In genomic region chr16:31181102-31181830, GRCh38 we compare ENCODE assay signal across 8 cellular contexts. TPM values are rescaled to one million over a fixed set of nuclear protein-coding genes. Genes with fewer than 3 reads are reported as not detected.
A peak's percentile ranks its signal among the peaks of the same experiment; 100 is the strongest.
DNase-seq lines count a peak whose midpoint lies in the region; TF ChIP-seq lines count a peak whose summit lies in the region.

No MANE protein-coding gene starts in this region.

- H3K9me3 ChIP-seq in OCI-LY7 (ENCODE audit: low read length) = no peaks in the 10 kb centered on the region

- no peak overlapping the region for H2AFZ ChIP-seq in OCI-LY7 (ENCODE audit: low read length)

- H3K4me2 ChIP-seq in OCI-LY7 (ENCODE audit: low read length) = peak overlapping the region; percentile 80

- TSS peak; percentile 64 for BruUV-seq in OCI-LY7 (replicated peaks; lab: Mats Ljungman, UMichigan)

- CTCF ChIA-PET in OCI-LY7 (lab: Charles Lee; ENCODE audit: unreplicated experiment) = no interaction called here

- H3K4me3 ChIP-seq in GM08714 (ENCODE audit: low read length) (peak overlapping the region; percentile 74), OCI-LY7 (ENCODE audit: low read depth, low read length, poor library complexity, severe bottlenecking) (peak overlapping the region; percentile 90), astrocyte of the spinal cord (ENCODE audit: low read depth, low read length) (peak overlapping the region; percentile 98), kidney epithelial cell (ENCODE audit: low read depth, low read length) (peak overlapping the region; percentile 63)

- intact Hi-C loops in OCI-LY7 (cut with micrococcal nuclease; ENCODE audit: unreplicated experiment) = no loop called here

- peak overlapping the region; percentile 81 for H3K27ac ChIP-seq in OCI-LY7 (ENCODE audit: low read depth, low read length, poor library complexity, severe bottlenecking)

- no peaks in the 10 kb centered on the region for H3K9me2 ChIP-seq in OCI-LY7 (ENCODE audit: insufficient read depth, low read length)

- H3K4me1 ChIP-seq in OCI-LY7 (ENCODE audit: insufficient read depth, low read length, poor library complexity, severe bottlenecking) = peaks cover 44% of the 10 kb centered on the region

- no peaks in the 10 kb centered on the region for H3K27me3 ChIP-seq in kidney epithelial cell (ENCODE audit: control insufficient read depth, insufficient read depth, low read length)

- peak; percentile 48 for DNase-seq in OCI-LY7 (ENCODE audit: low spot score)
- peak; percentile 26 for DNase-seq in astrocyte of the spinal cord (ENCODE audit: low read depth, low spot score)
- no peak for DNase-seq in kidney epithelial cell (ENCODE audit: low read depth)
- peak; percentile 24 to 25 for DNase-seq in stimulated activated CD4-positive, alpha-beta T cell treated with anti-CD3 and anti-CD28 coated beads, Interleukin-4, amount 100 ng/mL, for 4 hours
- no peak for DNase-seq in NCI-H187 treated with DMSO at 0.1 percent for 48 hours (lab: John Stamatoyannopoulos, UW)
- DNase-seq in activated gamma-delta T cell (lab: John Stamatoyannopoulos, UW) = no peak
- DNase-seq in G401 (ENCODE audit: low spot score) = no peak

- H3K36me3 ChIP-seq in OCI-LY7 (ENCODE audit: insufficient read depth, low read length) (peaks cover 62% of the 10 kb centered on the region), kidney epithelial cell (ENCODE audit: control insufficient read depth, insufficient read depth, low read length) (peaks cover 4% of the 10 kb centered on the region)

- TF ChIP-seq CTCF in OCI-LY7 (conservative IDR thresholded peaks at IDR 0.05; ENCODE audit: low read length) = no peak
- no peak for TF ChIP-seq CTCF in astrocyte of the spinal cord (IDR thresholded peaks at IDR 0.05; ENCODE audit: low read depth, low read length)
- no peak for TF ChIP-seq CTCF in kidney epithelial cell (IDR thresholded peaks at IDR 0.05; ENCODE audit: insufficient read depth, low read length, poor library complexity, severe bottlenecking)

- H4K20me1 ChIP-seq in OCI-LY7 (ENCODE audit: insufficient read depth, low read length) = peaks cover 48% of the 10 kb centered on the region

- in situ Hi-C loops in astrocyte of the spinal cord (cut with HindIII; ENCODE audit: low sequenced_read_pairs) = loop anchor here (25.0 kb wide), 1 partner anchor 281 kb away; the partner anchor contains the start of genes ARMC5 and TGFB1I1
- in situ Hi-C loops in G401 (cut with HindIII; ENCODE audit: low sequenced_read_pairs) = no loop called here

- peaks cover 74% of the 10 kb centered on the region for H3K79me2 ChIP-seq in OCI-LY7 (ENCODE audit: insufficient read depth, low read depth, low read length)

- POLR2A ChIA-PET in OCI-LY7 (lab: Charles Lee) = interaction anchor here (0.9 to 1.5 kb wide), 3 partner anchors 21 to 112 kb away, joined by 3 to 10 read pairs (median 4); partner anchors contain the start of gene PYCARD

RNA-seq across cellular contexts. Expression of gene FUS, which starts 1.3 kb away (rescaled TPM):
- total RNA-seq in OCI-LY7 (2014; rRNA removed; shearing (Covaris generic)) = 90.0 and 104 TPM in 2 replicates
- total RNA-seq in OCI-LY7 (2022) = 880 and 953 TPM in 2 replicates
- 71.9 and 83.1 TPM in 2 replicates for total RNA-seq in kidney epithelial cell
- total RNA-seq in G401 (2014; rRNA removed; shearing (Covaris generic)) = 40.7 and 70.0 TPM in 2 replicates

RNA-seq across cellular contexts. Expression of gene PYCARD, which starts 21.3 kb away (rescaled TPM):
- total RNA-seq in OCI-LY7 (2014; rRNA removed; shearing (Covaris generic)) = 3.7 and 5.5 TPM in 2 replicates
- total RNA-seq in OCI-LY7 (2022) (10.3 and 14.8 TPM in 2 replicates), kidney epithelial cell (38.5 and 38.6 TPM in 2 replicates)
- 17.2 and 27.2 TPM in 2 replicates for total RNA-seq in G401 (2014; rRNA removed; shearing (Covaris generic))

RNA-seq across cellular contexts. Expression of gene PRSS36, which starts 31.4 kb away (rescaled TPM):
- total RNA-seq in OCI-LY7 (2014; rRNA removed; shearing (Covaris generic)) = 0.36 TPM in 1 of 2 replicates, not detected in the other
- total RNA-seq in OCI-LY7 (2022) (1.0 TPM in 1 of 2 replicates, not detected in the other), kidney epithelial cell (0.55 and 1.5 TPM in 2 replicates)
- total RNA-seq in G401 (2014; rRNA removed; shearing (Covaris generic)) = 0.06 TPM in 1 of 2 replicates, not detected in the other

RNA-seq across cellular contexts. Expression of gene TRIM72, which starts 32.7 kb away (rescaled TPM):
- 0.13 and 0.21 TPM in 2 replicates for total RNA-seq in OCI-LY7 (2014; rRNA removed; shearing (Covaris generic))
- total RNA-seq in OCI-LY7 (2022) = 0.46 and 1.1 TPM in 2 replicates
- total RNA-seq in kidney epithelial cell = not detected in 2 replicates
- total RNA-seq in G401 (2014; rRNA removed; shearing (Covaris generic)) = not detected in 2 replicates

RNA-seq across cellular contexts. Expression of gene PYDC1, which starts 35.7 kb away (rescaled TPM):
- total RNA-seq in OCI-LY7 (2014; rRNA removed; shearing (Covaris generic)) = not detected in 2 replicates
- total RNA-seq in OCI-LY7 (2022) (not detected in 2 replicates), kidney epithelial cell (not detected in 2 replicates)
- total RNA-seq in G401 (2014; rRNA removed; shearing (Covaris generic)) = not detected in 2 replicates

Comparison
In these comparisons a context has a peak if more than half of its experiments do, and no peak if none do; other contexts are left out.
1. DNase-seq: peak in OCI-LY7 (single experiment), astrocyte of the spinal cord (single experiment) and stimulated activated CD4-positive, alpha-beta T cell treated with anti-CD3 and anti-CD28 coated beads, Interleukin-4, amount 100 ng/mL, for 4 hours (2 of 2); none in kidney epithelial cell (single experiment), NCI-H187 treated with DMSO at 0.1 percent for 48 hours (single experiment), activated gamma-delta T cell (single experiment) and G401 (single experiment).
2. Peak in every context shown above with its lines, with median percentiles within 50 percentile points of each other: H3K4me3 ChIP-seq.